15 cellular contexts compared by ENCODE assay signal in genomic region chr2:104448661-104449410, GRCh38.
DNase-seq lines count a peak whose midpoint lies in the region; ATAC-seq and TF ChIP-seq lines count a peak whose summit lies in the region.
"Had no signal": no experiment of that assay in that cellular context is flagged by ENCODE, and none has a peak within 500 bp of the region (broad histone marks: within the 10 kb centered on the region; RNA-seq: fewer than 3 reads in every experiment).

No MANE protein-coding gene starts in this region.

- intact Hi-C loops in lower lobe of right lung (cut with DNase I) = no loop called here

- DNase-seq in activated naive CD8-positive, alpha-beta T cell treated with anti-CD3 and anti-CD28 coated beads, Interleukin-2, amount 10 ng/mL, durations not matched to agents 7 days and 5 days = no peak
- no peak for DNase-seq in activated naive CD8-positive, alpha-beta T cell treated with anti-CD3 and anti-CD28 coated beads for 36 hours
- DNase-seq in lower lobe of right lung (no peak), superior temporal gyrus (ENCODE audit: extremely low spot score) (peak; percentile 91), osteocyte (ENCODE audit: extremely low spot score, unreplicated experiment) (no peak), NCI-H82 (lab: John Stamatoyannopoulos, UW) (no peak)
- DNase-seq: DMS53, NCI-H1105 treated with DMSO at 0.1 percent for 48 hours, NCI-H187 treated with DMSO at 0.1 percent for 48 hours had no signal

- no peaks in the 10 kb centered on the region for H3K4me1 ChIP-seq in lower lobe of right lung
- H3K4me1 ChIP-seq: HAP-1 had no signal

- no peaks in the 10 kb centered on the region for H3K9me3 ChIP-seq in lower lobe of right lung
- H3K9me3 ChIP-seq: HAP-1 had no signal

- H3K27ac Mint-ChIP-seq in activated naive CD8-positive, alpha-beta T cell treated with anti-CD3 and anti-CD28 coated beads, Interleukin-2, amount 10 ng/mL, durations not matched to agents 7 days and 5 days = no peak overlapping the region
- no peak overlapping the region for H3K27ac Mint-ChIP-seq in activated naive CD8-positive, alpha-beta T cell treated with anti-CD3 and anti-CD28 coated beads for 36 hours
- no peak overlapping the region for H3K27ac Mint-ChIP-seq in osteocyte (ENCODE audit: unreplicated experiment)
- H3K27ac Mint-ChIP-seq: CD14-positive monocyte had no signal

- TF ChIP-seq CTCF in lower lobe of right lung (IDR thresholded peaks at IDR 0.05) (no peak), osteocyte (IDR thresholded peaks at IDR 0.05) (no peak)

- H3K27ac ChIP-seq in angular gyrus (ENCODE audit: low read depth, low read length) (peak overlapping the region; percentile 87), lower lobe of right lung (no peak overlapping the region)
- H3K27ac ChIP-seq: RWPE1 had no signal

- no peaks in the 10 kb centered on the region for H3K36me3 ChIP-seq in lower lobe of right lung
- H3K36me3 ChIP-seq: HAP-1 had no signal

- POLR2A ChIA-PET in activated naive CD8-positive, alpha-beta T cell treated with anti-CD3 and anti-CD28 coated beads, Interleukin-2, amount 10 ng/mL, durations not matched to agents 7 days and 5 days (lab: Charles Lee) = no interaction called here

- H3K4me3 Mint-ChIP-seq in activated naive CD8-positive, alpha-beta T cell treated with anti-CD3 and anti-CD28 coated beads, Interleukin-2, amount 10 ng/mL, durations not matched to agents 7 days and 5 days = peak overlapping the region; percentile 31
- no peak overlapping the region for H3K4me3 Mint-ChIP-seq in activated naive CD8-positive, alpha-beta T cell treated with anti-CD3 and anti-CD28 coated beads for 36 hours
- no peak overlapping the region for H3K4me3 Mint-ChIP-seq in osteocyte (ENCODE audit: unreplicated experiment)
- H3K4me3 Mint-ChIP-seq: CD14-positive monocyte had no signal

- ATAC-seq in activated naive CD8-positive, alpha-beta T cell treated with anti-CD3 and anti-CD28 coated beads, Interleukin-2, amount 10 ng/mL, durations not matched to agents 7 days and 5 days (ENCODE audit: low read depth) = no peak
- ATAC-seq in lower lobe of right lung = no peak
- no peak for ATAC-seq in HG02884 (IDR thresholded peaks at IDR 0.05; ENCODE audit: unreplicated experiment)

- peaks cover 1% of the 10 kb centered on the region for H3K9me3 Mint-ChIP-seq in activated naive CD8-positive, alpha-beta T cell treated with anti-CD3 and anti-CD28 coated beads, Interleukin-2, amount 10 ng/mL, durations not matched to agents 7 days and 5 days
- no peaks in the 10 kb centered on the region for H3K9me3 Mint-ChIP-seq in activated naive CD8-positive, alpha-beta T cell treated with anti-CD3 and anti-CD28 coated beads for 36 hours
- no peaks in the 10 kb centered on the region for H3K9me3 Mint-ChIP-seq in osteocyte (ENCODE audit: unreplicated experiment)

- no peaks in the 10 kb centered on the region for H3K27me3 ChIP-seq in lower lobe of right lung (ENCODE audit: low read depth)

- peaks cover 7% of the 10 kb centered on the region for H3K4me1 Mint-ChIP-seq in activated naive CD8-positive, alpha-beta T cell treated with anti-CD3 and anti-CD28 coated beads, Interleukin-2, amount 10 ng/mL, durations not matched to agents 7 days and 5 days
- peaks cover 3% of the 10 kb centered on the region for H3K4me1 Mint-ChIP-seq in activated naive CD8-positive, alpha-beta T cell treated with anti-CD3 and anti-CD28 coated beads for 36 hours
- peaks cover 2% of the 10 kb centered on the region for H3K4me1 Mint-ChIP-seq in osteocyte (ENCODE audit: unreplicated experiment)

- H3K4me3 ChIP-seq in lower lobe of right lung = peak overlapping the region; percentile 14
- H3K4me3 ChIP-seq: GM12878, HAP-1 had no signal

- peaks cover 4% of the 10 kb centered on the region for H3K27me3 Mint-ChIP-seq in activated naive CD8-positive, alpha-beta T cell treated with anti-CD3 and anti-CD28 coated beads, Interleukin-2, amount 10 ng/mL, durations not matched to agents 7 days and 5 days
- H3K27me3 Mint-ChIP-seq in activated naive CD8-positive, alpha-beta T cell treated with anti-CD3 and anti-CD28 coated beads for 36 hours = no peaks in the 10 kb centered on the region
- peaks cover 3% of the 10 kb centered on the region for H3K27me3 Mint-ChIP-seq in osteocyte (ENCODE audit: unreplicated experiment)

- H3K36me3 Mint-ChIP-seq in activated naive CD8-positive, alpha-beta T cell treated with anti-CD3 and anti-CD28 coated beads, Interleukin-2, amount 10 ng/mL, durations not matched to agents 7 days and 5 days = no peaks in the 10 kb centered on the region
- H3K36me3 Mint-ChIP-seq in activated naive CD8-positive, alpha-beta T cell treated with anti-CD3 and anti-CD28 coated beads for 36 hours = no peaks in the 10 kb centered on the region
- H3K36me3 Mint-ChIP-seq in osteocyte (ENCODE audit: unreplicated experiment) = no peaks in the 10 kb centered on the region
- H3K36me3 Mint-ChIP-seq: CD14-positive monocyte had no signal
